Comparison of ENCODE assay signal across 16 cellular contexts in the genomic region with DNA sequence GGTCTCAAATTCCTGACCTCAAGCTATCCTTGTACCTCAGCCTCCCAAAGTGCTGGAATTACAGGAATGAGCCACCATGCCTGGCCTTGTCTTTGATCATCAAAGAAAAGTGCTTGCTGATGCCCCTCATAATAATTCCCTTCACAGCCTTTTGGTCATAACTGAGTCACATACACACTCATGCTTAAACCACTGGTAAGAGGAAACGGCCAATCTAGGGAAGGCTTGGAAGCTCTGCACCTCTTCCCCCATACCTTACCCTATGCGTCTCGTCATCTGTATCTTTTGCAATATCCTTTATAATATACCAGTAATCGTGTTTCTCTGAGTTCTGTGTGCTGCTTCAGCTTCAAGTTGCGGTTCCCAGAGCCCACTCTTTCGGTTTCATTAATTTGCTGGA. TPM values are rescaled to one million over a fixed set of nuclear protein-coding genes. Genes with fewer than 3 reads are reported as not detected.
DNase-seq lines count a peak whose midpoint lies in the region; ATAC-seq and TF ChIP-seq lines count a peak whose summit lies in the region.
"Had no signal": no experiment of that assay in that cellular context is flagged by ENCODE, and none has a peak within 500 bp of the region (broad histone marks: within the 10 kb centered on the region; RNA-seq: fewer than 3 reads in every experiment).

No MANE protein-coding gene starts in this region.

- peaks cover 50% of the 10 kb centered on the region for H3K4me1 Mint-ChIP-seq in T-helper 2 cell treated with Interferon-gamma antibody and Interleukin-4, amounts not matched to agents 5 μg/mL and 100 μg/mL, for 36 hours (ENCODE audit: low read depth)
- peaks cover 32% of the 10 kb centered on the region for H3K4me1 Mint-ChIP-seq in central memory CD8-positive, alpha-beta T cell

- in situ Hi-C loops in KBM-7 (cut with MboI; ENCODE audit: low pct_unique_long_range_greater_than_20kb, low sequenced_read_pairs): no loop called here

- no peaks in the 10 kb centered on the region for H3K27me3 ChIP-seq in spleen (replicated peaks in 1 of 7)
- H3K27me3 ChIP-seq: colonic mucosa had no signal

- H3K27me3 Mint-ChIP-seq in T-helper 2 cell treated with Interferon-gamma antibody and Interleukin-4, amounts not matched to agents 5 μg/mL and 100 μg/mL, for 36 hours (ENCODE audit: low read depth): no peaks in the 10 kb centered on the region
- H3K27me3 Mint-ChIP-seq in central memory CD8-positive, alpha-beta T cell: no peaks in the 10 kb centered on the region

- peaks cover 16 to 66% (median 45%) of the 10 kb centered on the region in 6 donors for H3K4me1 ChIP-seq in spleen
- H3K4me1 ChIP-seq: A549, colonic mucosa had no signal

- H3K9me3 ChIP-seq in spleen: no peaks in the 10 kb centered on the region
- H3K9me3 ChIP-seq: A549, colonic mucosa had no signal

- peak overlapping the region; percentile 15 for H3K4me3 Mint-ChIP-seq in T-helper 2 cell treated with Interferon-gamma antibody and Interleukin-4, amounts not matched to agents 5 μg/mL and 100 μg/mL, for 36 hours
- peak overlapping the region; percentile 76 for H3K4me3 Mint-ChIP-seq in central memory CD8-positive, alpha-beta T cell
- H3K4me3 Mint-ChIP-seq: H9 had no signal

- no peak overlapping the region for H3K4me3 ChIP-seq in NB4 (ENCODE audit: low read depth, low read length)
- no peak overlapping the region for H3K4me3 ChIP-seq in spleen
- H3K4me3 ChIP-seq: A549, colonic mucosa, smooth muscle cell had no signal

- TF ChIP-seq POLR2A in NB4 (IDR thresholded peaks at IDR 0.05; ENCODE audit: extremely low read depth, insufficient read length): no peak
- TF ChIP-seq POLR2A in spleen (IDR thresholded peaks at IDR 0.05): no peak

- intact Hi-C loops in spleen (cut with DNase I; ENCODE audit: low total_unique reads): no loop called here

- whole genome bisulfite sequencing in spleen, 5 donors: 46 to 78% (median 60%) methylated on average over 6 of the region's 6 CpGs

- H3K9me3 Mint-ChIP-seq in T-helper 2 cell treated with Interferon-gamma antibody and Interleukin-4, amounts not matched to agents 5 μg/mL and 100 μg/mL, for 36 hours: no peaks in the 10 kb centered on the region
- no peaks in the 10 kb centered on the region for H3K9me3 Mint-ChIP-seq in central memory CD8-positive, alpha-beta T cell

- H3K27ac Mint-ChIP-seq in T-helper 2 cell treated with Interferon-gamma antibody and Interleukin-4, amounts not matched to agents 5 μg/mL and 100 μg/mL, for 36 hours: peak overlapping the region; percentile 46
- H3K27ac Mint-ChIP-seq in central memory CD8-positive, alpha-beta T cell (ENCODE audit: low read depth): no peak overlapping the region
- H3K27ac Mint-ChIP-seq: H9 had no signal

- H3K36me3 ChIP-seq in spleen: no peaks in the 10 kb centered on the region
- H3K36me3 ChIP-seq: colonic mucosa had no signal

- peaks cover 19% of the 10 kb centered on the region for H3K36me3 Mint-ChIP-seq in T-helper 2 cell treated with Interferon-gamma antibody and Interleukin-4, amounts not matched to agents 5 μg/mL and 100 μg/mL, for 36 hours (ENCODE audit: low read depth)
- H3K36me3 Mint-ChIP-seq in central memory CD8-positive, alpha-beta T cell (ENCODE audit: insufficient read depth): peaks cover 27% of the 10 kb centered on the region

- H3K27ac ChIP-seq in spleen: peak overlapping the region in 7 of 8 donors; percentile 87 to 94 (median 93)
- H3K27ac ChIP-seq: A549, colonic mucosa had no signal

- no peak for ATAC-seq in central memory CD8-positive, alpha-beta T cell (replicated peaks; ENCODE audit: extremely low read depth, poor library complexity, severe bottlenecking)
- no peak for ATAC-seq in HG03159 (IDR thresholded peaks at IDR 0.05; ENCODE audit: unreplicated experiment)
- ATAC-seq: A549 had no signal

- no peak for DNase-seq in T-helper 2 cell treated with Interferon-gamma antibody and Interleukin-4, amounts not matched to agents 5 μg/mL and 100 μg/mL, for 36 hours (ENCODE audit: low spot score)
- DNase-seq in T-helper 2 cell: no peak
- peak; percentile 43 for DNase-seq in NB4 (ENCODE audit: low read depth)
- DNase-seq in central memory CD8-positive, alpha-beta T cell (ENCODE audit: low spot score in 2 of 2): no peak
- DNase-seq in spleen: no peak
- DNase-seq in KBM-7: no peak
- no peak for DNase-seq in stimulated activated naive CD4-positive, alpha-beta T cell (lab: John Stamatoyannopoulos, UW)
- DNase-seq: activated CD4-positive, alpha-beta T cell treated with anti-CD3 and anti-CD28 coated beads for 1 hour; colonic mucosa; H9; mesenchymal stem cell; nucleus accumbens; T-helper 1 cell had no signal

- no peak for TF ChIP-seq CTCF in NB4 (IDR thresholded peaks at IDR 0.05; ENCODE audit: low read depth, low read length)
- TF ChIP-seq CTCF in spleen (IDR thresholded peaks at IDR 0.05 in 8 of 11, conservative IDR thresholded peaks at IDR 0.05 in 3 of 11): no peak

RNA-seq across cellular contexts. Expression of a gene that starts 4.8 kb away (rescaled TPM):
- total RNA-seq in spleen: 10 to 100 TPM; 30.3 to 57.1 (median 43.4) TPM
- polyA plus RNA-seq in spleen: 10 to 100 TPM; 15.9 to 24.6 (median 17.3) TPM
